Comparison of ENCODE assay signal across 14 cellular contexts in genomic region chr12:4293942-4294505, GRCh38. TPM values are rescaled to one million over a fixed set of nuclear protein-coding genes. Genes with fewer than 3 reads are reported as not detected.
DNase-seq lines count a peak whose midpoint lies in the region; ATAC-seq, FAIRE-seq and TF ChIP-seq lines count a peak whose summit lies in the region.
"Had no signal": no experiment of that assay in that cellular context is flagged by ENCODE, and none has a peak within 500 bp of the region (broad histone marks: within the 10 kb centered on the region; RNA-seq: fewer than 3 reads in every experiment).

No MANE protein-coding gene starts in this region.

- CTCF ChIA-PET in activated CD4-positive, alpha-beta T cell treated with anti-CD3 and anti-CD28 coated beads for 36 hours (lab: Charles Lee): interaction anchor here (0.6 to 2.9 kb wide), 12 partner anchors 15 to 408 kb away, joined by 3 to 15 read pairs (median 3); no protein-coding TSS in a partner anchor
- CTCF ChIA-PET in H1 (lab: Charles Lee; ENCODE audit: partially characterized antibody): interaction anchor here (1.3 to 3.4 kb wide), 4 partner anchors 10 to 16 kb away, joined by 5 to 20 read pairs (median 10); no protein-coding TSS in a partner anchor

- TF ChIP-seq EP300 in H1 (IDR thresholded peaks at IDR 0.05; ENCODE audit: borderline replicate concordance in 1 of 2, low read depth in 2 of 2, low read length in 2 of 2): no peak

- no peak overlapping the region for H4K5ac ChIP-seq in H1 (ENCODE audit: insufficient read length, low read depth, low read length)

- no peaks in the 10 kb centered on the region for H3K23me2 ChIP-seq in H1 (ENCODE audit: low read depth, low read length)

- H2AK5ac ChIP-seq in H1 (ENCODE audit: low read depth, low read length): no peak overlapping the region

- FAIRE-seq in H1 (lab: Jason Lieb, UNC) (no peak), small intestine (lab: Jason Lieb, UNC) (no peak)
- FAIRE-seq: D721Med had no signal

- no peak overlapping the region for H3K56ac ChIP-seq in H1 (replicated peaks; ENCODE audit: insufficient read length, low read depth, low read length)

- no peak overlapping the region for H2AFZ ChIP-seq in H1 (ENCODE audit: low read length)

- H3K27ac ChIP-seq in H1 (ENCODE audit: low read depth, low read length) (no peak overlapping the region), small intestine (ENCODE audit: low read depth in 1 of 2, low read length in 1 of 2) (peak overlapping the region in 1 of 2 donors; percentile 41)
- H3K27ac ChIP-seq: body of pancreas, upper lobe of left lung had no signal

- peaks cover 72% of the 10 kb centered on the region for H3K4me1 Mint-ChIP-seq in activated CD4-positive, alpha-beta T cell treated with anti-CD3 and anti-CD28 coated beads for 36 hours
- H3K4me1 Mint-ChIP-seq in T-helper 17 cell (peaks cover 56% of the 10 kb centered on the region), neural crest cell (peaks cover 65% of the 10 kb centered on the region)

- H4K91ac ChIP-seq in H1 (replicated peaks; ENCODE audit: insufficient read length, low read length): no peak overlapping the region

- peaks cover 7% of the 10 kb centered on the region for H3K79me1 ChIP-seq in H1 (ENCODE audit: low read depth, low read length)

- no peak overlapping the region for H4K8ac ChIP-seq in H1 (ENCODE audit: extremely low read depth, insufficient read depth, low read length)

- H3K27me3 Mint-ChIP-seq in activated CD4-positive, alpha-beta T cell treated with anti-CD3 and anti-CD28 coated beads for 36 hours: no peaks in the 10 kb centered on the region
- H3K27me3 Mint-ChIP-seq in T-helper 17 cell (no peaks in the 10 kb centered on the region), neural crest cell (ENCODE audit: low read depth) (no peaks in the 10 kb centered on the region)

- peaks cover 3 to 70% of the 10 kb centered on the region in 2 experiments for H3K79me2 ChIP-seq in H1 (ENCODE audit: control insufficient read depth in 1 of 2, insufficient read depth in 2 of 2, low read length in 2 of 2)

- H3K18ac ChIP-seq in H1 (ENCODE audit: extremely low read depth, low read length): no peak overlapping the region

- peaks cover 37 to 47% of the 10 kb centered on the region in 2 experiments for H4K20me1 ChIP-seq in H1 (replicated peaks in 1 of 2; ENCODE audit: control insufficient read depth in 1 of 2, insufficient read depth in 2 of 2, low read length in 2 of 2)

- TF ChIP-seq CTCF in H1 (IDR thresholded peaks at IDR 0.05; ENCODE audit: control extremely low read depth in 1 of 3, insufficient read depth in 1 of 3, low read depth in 1 of 3, low read length in 3 of 3) (no peak), neural crest cell (conservative IDR thresholded peaks at IDR 0.05) (no peak)

- H2BK5ac ChIP-seq in H1 (ENCODE audit: low read depth, low read length): 0 out of 2 replicates have a peak overlapping the region, but pooled peaks have one; percentile 28

- peaks cover 17 to 91% (median 55%) of the 10 kb centered on the region in 4 experiments for H3K36me3 ChIP-seq in H1 (ENCODE audit: control insufficient read depth in 2 of 4, insufficient read depth in 4 of 4, low read length in 3 of 4)
- peaks cover 8 to 9% of the 10 kb centered on the region in 2 donors for H3K36me3 ChIP-seq in small intestine (ENCODE audit: control insufficient read depth in 2 of 2, insufficient read depth in 2 of 2, low read length in 2 of 2)

- peaks cover 0 to 9% (median 0%) of the 10 kb centered on the region in 4 experiments; a peak in 4 of 7 replicates for H3K4me1 ChIP-seq in H1 (replicated peaks in 1 of 4; ENCODE audit: control insufficient read depth in 3 of 4, insufficient read depth in 4 of 4, low read length in 3 of 4)
- H3K4me1 ChIP-seq in small intestine (ENCODE audit: control insufficient read depth in 2 of 2, insufficient read depth in 1 of 2, low read depth in 1 of 2, low read length in 1 of 2): peaks cover 0 to 2% of the 10 kb centered on the region in 2 donors
- H3K4me1 ChIP-seq: body of pancreas had no signal

- no peak overlapping the region for H3K4ac ChIP-seq in H1 (replicated peaks; ENCODE audit: insufficient read length, low read depth, low read length)

- H3K23ac ChIP-seq in H1 (ENCODE audit: insufficient read length): no peak overlapping the region

- peak overlapping the region; percentile 92 for H3K27ac Mint-ChIP-seq in activated CD4-positive, alpha-beta T cell treated with anti-CD3 and anti-CD28 coated beads for 36 hours
- H3K27ac Mint-ChIP-seq in T-helper 17 cell (peak overlapping the region; percentile 98), neural crest cell (ENCODE audit: unreplicated experiment) (peak overlapping the region; percentile 87)

- no peak overlapping the region for H2BK12ac ChIP-seq in H1 (ENCODE audit: low read depth, low read length)

- no peaks in the 10 kb centered on the region for H3K27me3 ChIP-seq in H1 (replicated peaks in 1 of 4; ENCODE audit: control insufficient read depth in 3 of 4, extremely low read depth in 1 of 4, insufficient read depth in 3 of 4, low read length in 3 of 4)
- H3K27me3 ChIP-seq in small intestine (ENCODE audit: control insufficient read depth in 2 of 2, insufficient read depth in 2 of 2, low read length in 2 of 2): no peaks in the 10 kb centered on the region
- H3K27me3 ChIP-seq: body of pancreas, upper lobe of left lung had no signal

- DNase-seq in activated CD4-positive, alpha-beta T cell treated with anti-CD3 and anti-CD28 coated beads for 36 hours: no peak
- no peak for DNase-seq in activated CD4-positive, alpha-beta T cell treated with anti-CD3 and anti-CD28 coated beads, Interleukin-2, amount 50 U/mL, for 1 hour
- no peak for DNase-seq in T-helper 17 cell
- no peak for DNase-seq in H1 (ENCODE audit: low read depth in 1 of 2, low spot score in 2 of 2)
- no peak for DNase-seq in neural crest cell (ENCODE audit: low read depth, low spot score)
- DNase-seq in NCI-H2029 treated with DMSO at 0.1 percent for 48 hours (lab: John Stamatoyannopoulos, UW): no peak
- DNase-seq in small intestine: no peak
- DNase-seq: body of pancreas, NCI-H1105, SK-N-SH, upper lobe of left lung had no signal

- H2BK15ac ChIP-seq in H1 (ENCODE audit: low read length): no peak overlapping the region

- no peak overlapping the region for H3K4me3 ChIP-seq in H1 (ENCODE audit: extremely low read depth in 1 of 4, insufficient read depth in 2 of 4, low read depth in 3 of 4, low read length in 4 of 4)
- no peak overlapping the region for H3K4me3 ChIP-seq in small intestine (ENCODE audit: low read depth in 1 of 2, low read length in 2 of 2)
- H3K4me3 ChIP-seq: body of pancreas, upper lobe of left lung had no signal

- intact Hi-C loops in activated CD4-positive, alpha-beta T cell treated with anti-CD3 and anti-CD28 coated beads for 36 hours (cut with DNase I, micrococcal nuclease): no loop called here

- H3K4me2 ChIP-seq in H1 (ENCODE audit: insufficient read depth in 1 of 2, low read depth in 2 of 2, low read length in 2 of 2): no peak overlapping the region
- H3K4me2 ChIP-seq: SK-N-SH had no signal

- ATAC-seq in activated CD4-positive, alpha-beta T cell treated with anti-CD3 and anti-CD28 coated beads for 36 hours: peak; percentile 16
- ATAC-seq in T-helper 17 cell: peak; percentile 63
- no peak for ATAC-seq in GM21423 (IDR thresholded peaks at IDR 0.05; ENCODE audit: unreplicated experiment)
- ATAC-seq: body of pancreas had no signal

- no peak overlapping the region for H2BK120ac ChIP-seq in H1 (replicated peaks; ENCODE audit: low read depth, low read length)

- H3K14ac ChIP-seq in H1 (ENCODE audit: insufficient read length): no peak overlapping the region

- POLR2A ChIA-PET in activated CD4-positive, alpha-beta T cell treated with anti-CD3 and anti-CD28 coated beads for 36 hours (lab: Charles Lee): interaction anchor here (0.6 to 2.1 kb wide), 4 partner anchors 17 to 175 kb away, joined by 3 to 5 read pairs (median 4); no protein-coding TSS in a partner anchor
- POLR2A ChIA-PET in H1 (lab: Charles Lee; ENCODE audit: partially characterized antibody): interaction anchor here (0.6 to 29.3 kb wide), 4 partner anchors 4 to 97 kb away, joined by 3 to 531 read pairs (median 268); partner anchors contain the start of gene CCND2

- 95% methylated on average over 11 of the region's 16 CpGs; no CpG with 5 or more reads in 1 of the 2 experiments for WGBS in H1 (ENCODE audit: extremely low coverage in 1 of 2, insufficient coverage in 1 of 2, insufficient read length in 1 of 2, insufficient replicate concordance in 2 of 2, low coverage in 1 of 2, low lambda C conversion rate in 2 of 2, missing lambda C conversion rate in 1 of 2), 2 experiments
- WGBS in small intestine, 3 donors: 64 to 73% (median 65%) methylated on average over 16 of the region's 16 CpGs

- no peaks in the 10 kb centered on the region for H3K9me3 Mint-ChIP-seq in activated CD4-positive, alpha-beta T cell treated with anti-CD3 and anti-CD28 coated beads for 36 hours (ENCODE audit: low read depth)
- no peaks in the 10 kb centered on the region for H3K9me3 Mint-ChIP-seq in neural crest cell

- no peak for TF ChIP-seq RAD21 in H1 (IDR thresholded peaks at IDR 0.05 in 1 of 2, conservative IDR thresholded peaks at IDR 0.05 in 1 of 2; ENCODE audit: low read depth in 2 of 2, low read length in 2 of 2)

- H3K36me3 Mint-ChIP-seq in activated CD4-positive, alpha-beta T cell treated with anti-CD3 and anti-CD28 coated beads for 36 hours (ENCODE audit: low read depth): peaks cover 90% of the 10 kb centered on the region
- H3K36me3 Mint-ChIP-seq in T-helper 17 cell (ENCODE audit: low read depth) (peaks cover 12% of the 10 kb centered on the region), neural crest cell (ENCODE audit: low read depth) (peaks cover 27% of the 10 kb centered on the region)

- no peaks in the 10 kb centered on the region for H3K9me3 ChIP-seq in T-helper 17 cell (ENCODE audit: control insufficient read depth, low read length, poor library complexity, severe bottlenecking)
- H3K9me3 ChIP-seq in H1 (ENCODE audit: insufficient read depth in 2 of 2, low read depth in 1 of 2, low read length in 1 of 2): no peaks in the 10 kb centered on the region
- no peaks in the 10 kb centered on the region for H3K9me3 ChIP-seq in small intestine (ENCODE audit: control insufficient read depth, low read depth)
- H3K9me3 ChIP-seq: body of pancreas, SK-N-SH, upper lobe of left lung had no signal

- peak in 1 of 2 experiments; percentile 29; a peak in 1 of 3 replicates for TF ChIP-seq POLR2A in H1 (IDR thresholded peaks at IDR 0.05; ENCODE audit: control extremely low read depth in 1 of 2, low read depth in 2 of 2, low read length in 2 of 2)

- H2BK20ac ChIP-seq in H1 (ENCODE audit: low read length): no peak overlapping the region

- no peak overlapping the region for H3K9ac ChIP-seq in H1 (replicated peaks in 1 of 4; ENCODE audit: extremely low read depth in 1 of 4, low read depth in 3 of 4, low read length in 3 of 4)
- H3K9ac ChIP-seq: SK-N-SH had no signal

- peak overlapping the region; percentile 48 for H3K4me3 Mint-ChIP-seq in activated CD4-positive, alpha-beta T cell treated with anti-CD3 and anti-CD28 coated beads for 36 hours
- H3K4me3 Mint-ChIP-seq in T-helper 17 cell (peak overlapping the region; percentile 85), neural crest cell (peak overlapping the region; percentile 53)

RNA-seq across cellular contexts. Expression of gene CCND2, which starts 20.5 kb away (rescaled TPM):
- total RNA-seq in activated CD4-positive, alpha-beta T cell treated with anti-CD3 and anti-CD28 coated beads for 36 hours: 100 to 1,000 TPM; 357 to 369 TPM
- total RNA-seq in T-helper 17 cell: 100 to 1,000 TPM; 197 to 225 TPM
- 217 and 223 TPM in 2 replicates for total RNA-seq in H1 (2021; fragmentation: NEBNext Ultra II Directional; extraction: Animal tissue kit (Norgen Biotek cat#: 25700))
- polyA plus RNA-seq in H1 (2011; rRNA removed): 35.7 and 41.7 TPM in 2 replicates
- polyA plus RNA-seq in H1 (2011; cell fraction: cytosol; rRNA removed): 47.1 TPM
- polyA plus RNA-seq in H1 (2011; cell fraction: nucleus; rRNA removed): 39.0 TPM
- polyA plus RNA-seq in H1 (2012, experiment 1 of 2): 42.0 to 64.8 TPM (median 44.2 TPM) in 4 replicates
- polyA plus RNA-seq in H1 (2012, experiment 2 of 2): 17.1 TPM
- polyA plus RNA-seq in H1 (2013, experiment 1 of 2): 75.1 TPM
- 72.0 TPM for polyA plus RNA-seq in H1 (2013, experiment 2 of 2)
- 229 and 269 TPM in 2 replicates for polyA minus RNA-seq in H1 (2011; rRNA and poly(A)+ RNA removed)
- 132 TPM for polyA minus RNA-seq in H1 (2011; cell fraction: cytosol; rRNA and poly(A)+ RNA removed)
- polyA minus RNA-seq in H1 (2011; cell fraction: nucleus; rRNA and poly(A)+ RNA removed): 91.3 TPM
- total RNA-seq in neural crest cell: 186 TPM in 2 replicates
- 10 to 100 TPM in 1 of 3 donors, 1 to 10 TPM in 2; 5.6 to 38.1 (median 5.9) TPM for polyA plus RNA-seq in small intestine
- total RNA-seq: A172 had no signal
- polyA plus RNA-seq: SK-N-SH had no signal

RNA-seq across cellular contexts. Expression of gene TIGAR, which starts 27.0 kb away (rescaled TPM):
- total RNA-seq in activated CD4-positive, alpha-beta T cell treated with anti-CD3 and anti-CD28 coated beads for 36 hours: 1 to 10 TPM; 7.1 to 8.4 TPM
- total RNA-seq in T-helper 17 cell (10 to 100 TPM in 1 of 2 donors, 1 to 10 TPM in 1; 7.8 to 10.7 TPM), neural crest cell (15.4 and 18.1 TPM in 2 replicates)
- 26.4 and 27.6 TPM in 2 replicates for total RNA-seq in H1 (2021; fragmentation: NEBNext Ultra II Directional; extraction: Animal tissue kit (Norgen Biotek cat#: 25700))
- polyA plus RNA-seq in H1 (2011; rRNA removed) (1.8 and 3.8 TPM in 2 replicates), small intestine (10 to 100 TPM in 1 of 3 donors, 1 to 10 TPM in 2; 4.7 to 10.1 (median 6.2) TPM)
- 5.3 TPM for polyA plus RNA-seq in H1 (2011; cell fraction: cytosol; rRNA removed)
- polyA plus RNA-seq in H1 (2011; cell fraction: nucleus; rRNA removed): 2.1 TPM
- polyA plus RNA-seq in H1 (2012, experiment 1 of 2): 11.4 to 17.3 TPM (median 14.4 TPM) in 4 replicates
- 1.1 TPM for polyA plus RNA-seq in H1 (2012, experiment 2 of 2)
- 8.7 TPM for polyA plus RNA-seq in H1 (2013, experiment 1 of 2)
- 9.3 TPM for polyA plus RNA-seq in H1 (2013, experiment 2 of 2)
- polyA minus RNA-seq in H1 (2011; rRNA and poly(A)+ RNA removed): 2.4 TPM in 2 replicates
- polyA minus RNA-seq in H1 (2011; cell fraction: cytosol; rRNA and poly(A)+ RNA removed): 2.1 TPM
- 4.9 TPM for polyA minus RNA-seq in H1 (2011; cell fraction: nucleus; rRNA and poly(A)+ RNA removed)
